Comparison of ENCODE assay signal across 12 cellular contexts in genomic region chr10:86648706-86649426, GRCh38. TPM values are rescaled to one million over a fixed set of nuclear protein-coding genes. Genes with fewer than 3 reads are reported as not detected.
DNase-seq lines count a peak whose midpoint lies in the region; ATAC-seq and TF ChIP-seq lines count a peak whose summit lies in the region.
"Had no signal": no experiment of that assay in that cellular context is flagged by ENCODE, and none has a peak within 500 bp of the region (broad histone marks: within the 10 kb centered on the region; RNA-seq: fewer than 3 reads in every experiment).

No MANE protein-coding gene starts in this region.

- H4K20me1 ChIP-seq in hepatocyte (ENCODE audit: insufficient read depth, poor library complexity, severe bottlenecking): no peaks in the 10 kb centered on the region
- H4K20me1 ChIP-seq: BLaER1 had no signal

- TF ChIP-seq CTCF in hepatocyte (IDR thresholded peaks at IDR 0.05; ENCODE audit: poor library complexity) (no peak), transverse colon (IDR thresholded peaks at IDR 0.05) (no peak)

- no peaks in the 10 kb centered on the region for H3K79me2 ChIP-seq in hepatocyte

- 74% methylated on average over 9 of the region's 9 CpGs for WGBS in hepatocyte (ENCODE audit: low lambda C conversion rate, missing lambda C conversion rate)
- WGBS in transverse colon (ENCODE audit: low coverage in 1 of 2), 2 donors: 0 to 43% methylated on average over 1 to 9 of the region's 9 CpGs

- H3K36me3 Mint-ChIP-seq in activated CD4-positive, alpha-beta memory T cell treated with anti-CD3 and anti-CD28 coated beads, Interleukin-2, amount 10 ng/mL, durations not matched to agents 7 days and 5 days (ENCODE audit: low read depth): no peaks in the 10 kb centered on the region
- H3K36me3 Mint-ChIP-seq: activated naive CD4-positive, alpha-beta T cell treated with anti-CD3 and anti-CD28 coated beads, Interleukin-2, amount 50 U/mL, for 24 hours had no signal

- H3K9me3 ChIP-seq in adipocyte (ENCODE audit: control insufficient read depth, low read length): no peaks in the 10 kb centered on the region
- H3K9me3 ChIP-seq in hepatocyte (ENCODE audit: low read depth): no peaks in the 10 kb centered on the region
- no peaks in the 10 kb centered on the region for H3K9me3 ChIP-seq in transverse colon
- H3K9me3 ChIP-seq: BLaER1 had no signal

- TF ChIP-seq POLR2A in transverse colon (IDR thresholded peaks at IDR 0.05): no peak

- H3K9me2 ChIP-seq in hepatocyte (replicated peaks; ENCODE audit: insufficient read depth): no peaks in the 10 kb centered on the region

- TF ChIP-seq EP300 in transverse colon (IDR thresholded peaks at IDR 0.05; ENCODE audit: low read depth): no peak

- no peak overlapping the region for H2AFZ ChIP-seq in hepatocyte

- H3K27me3 ChIP-seq in adipocyte (replicated peaks; ENCODE audit: control insufficient read depth, insufficient read depth, low read length) (peaks cover 13% of the 10 kb centered on the region), hepatocyte (no peaks in the 10 kb centered on the region), transverse colon (no peaks in the 10 kb centered on the region)
- H3K27me3 ChIP-seq: BLaER1 had no signal

- H3K27me3 Mint-ChIP-seq in activated CD4-positive, alpha-beta memory T cell treated with anti-CD3 and anti-CD28 coated beads, Interleukin-2, amount 10 ng/mL, durations not matched to agents 7 days and 5 days: no peaks in the 10 kb centered on the region
- H3K27me3 Mint-ChIP-seq: activated naive CD4-positive, alpha-beta T cell treated with anti-CD3 and anti-CD28 coated beads, Interleukin-2, amount 50 U/mL, for 24 hours had no signal

- peak; percentile 12 for DNase-seq in NCI-H748 (lab: John Stamatoyannopoulos, UW; ENCODE audit: unreplicated experiment)
- DNase-seq in NCI-H748 treated with DMSO at 0.1 percent for 48 hours (lab: John Stamatoyannopoulos, UW): no peak
- peak; percentile 91 for DNase-seq in adipocyte (ENCODE audit: low read depth)
- DNase-seq in hepatocyte (ENCODE audit: low spot score): peak; percentile 78
- DNase-seq in transverse colon: peak; percentile 65
- DNase-seq in activated CD4-positive, alpha-beta memory T cell treated with anti-CD3 and anti-CD28 coated beads, Interleukin-2, amount 10 ng/mL, durations not matched to agents 7 days and 5 days: no peak
- DNase-seq in KBM-7: no peak
- DNase-seq: NCI-H2081 treated with DMSO at 0.1 percent for 48 hours had no signal

- ATAC-seq in GM21367 (IDR thresholded peaks at IDR 0.05; ENCODE audit: unreplicated experiment): no peak

- H3K9me3 Mint-ChIP-seq in activated CD4-positive, alpha-beta memory T cell treated with anti-CD3 and anti-CD28 coated beads, Interleukin-2, amount 10 ng/mL, durations not matched to agents 7 days and 5 days: no peaks in the 10 kb centered on the region
- H3K9me3 Mint-ChIP-seq: activated naive CD4-positive, alpha-beta T cell treated with anti-CD3 and anti-CD28 coated beads, Interleukin-2, amount 50 U/mL, for 24 hours; H9 had no signal

- no peak overlapping the region for H3K27ac ChIP-seq in hepatocyte
- peak overlapping the region in 1 of 4 donors; percentile 12 for H3K27ac ChIP-seq in transverse colon
- H3K27ac ChIP-seq: BLaER1 had no signal

- in situ Hi-C loops in transverse colon (cut with MboI; ENCODE audit: low pct_ligation_motif_present in 1 of 4, low pct_unique_long_range_greater_than_20kb in 1 of 4, low sequenced_read_pairs in 3 of 4) (no loop called here), KBM-7 (cut with MboI; ENCODE audit: low pct_unique_long_range_greater_than_20kb, low sequenced_read_pairs) (no loop called here)

- H3K27ac Mint-ChIP-seq in activated CD4-positive, alpha-beta memory T cell treated with anti-CD3 and anti-CD28 coated beads, Interleukin-2, amount 10 ng/mL, durations not matched to agents 7 days and 5 days: no peak overlapping the region
- H3K27ac Mint-ChIP-seq: activated naive CD4-positive, alpha-beta T cell treated with anti-CD3 and anti-CD28 coated beads, Interleukin-2, amount 50 U/mL, for 24 hours had no signal

- no peak overlapping the region for H3K4me3 Mint-ChIP-seq in activated CD4-positive, alpha-beta memory T cell treated with anti-CD3 and anti-CD28 coated beads, Interleukin-2, amount 10 ng/mL, durations not matched to agents 7 days and 5 days
- H3K4me3 Mint-ChIP-seq: activated naive CD4-positive, alpha-beta T cell treated with anti-CD3 and anti-CD28 coated beads, Interleukin-2, amount 50 U/mL, for 24 hours; H9 had no signal

- no peak overlapping the region for H3K4me2 ChIP-seq in hepatocyte

- H3K36me3 ChIP-seq in adipocyte (ENCODE audit: control insufficient read depth, insufficient read depth, low read length, severe bottlenecking) (no peaks in the 10 kb centered on the region), hepatocyte (replicated peaks; ENCODE audit: insufficient read depth, low read depth) (no peaks in the 10 kb centered on the region), transverse colon (no peaks in the 10 kb centered on the region)
- H3K36me3 ChIP-seq: BLaER1 had no signal

- H3K4me1 Mint-ChIP-seq in activated CD4-positive, alpha-beta memory T cell treated with anti-CD3 and anti-CD28 coated beads, Interleukin-2, amount 10 ng/mL, durations not matched to agents 7 days and 5 days: no peaks in the 10 kb centered on the region

- peaks cover 34% of the 10 kb centered on the region for H3K4me1 ChIP-seq in adipocyte (ENCODE audit: control insufficient read depth, insufficient read depth, low read length)
- peaks cover 21% of the 10 kb centered on the region for H3K4me1 ChIP-seq in hepatocyte (ENCODE audit: insufficient read depth)
- peaks cover 7 to 16% (median 11%) of the 10 kb centered on the region in 4 donors for H3K4me1 ChIP-seq in transverse colon

- CTCF ChIA-PET in activated CD4-positive, alpha-beta memory T cell treated with anti-CD3 and anti-CD28 coated beads, Interleukin-2, amount 10 ng/mL, durations not matched to agents 7 days and 5 days (lab: Charles Lee): no interaction called here

- peak overlapping the region; percentile 29 for H3K9ac ChIP-seq in adipocyte (ENCODE audit: low read length)
- H3K9ac ChIP-seq: BLaER1 had no signal

- POLR2A ChIA-PET in activated CD4-positive, alpha-beta memory T cell treated with anti-CD3 and anti-CD28 coated beads, Interleukin-2, amount 10 ng/mL, durations not matched to agents 7 days and 5 days (lab: Charles Lee): interaction anchor here (1.2 kb wide), 1 partner anchor 41 kb away, joined by 3 read pairs; no protein-coding TSS in a partner anchor

- no peak overlapping the region for H3K4me3 ChIP-seq in adipocyte (ENCODE audit: low read length)
- H3K4me3 ChIP-seq in hepatocyte: no peak overlapping the region
- no peak overlapping the region for H3K4me3 ChIP-seq in transverse colon
- H3K4me3 ChIP-seq: BLaER1 had no signal

- intact Hi-C loops in transverse colon (cut with DNase I; ENCODE audit: low total_unique reads): no loop called here

RNA-seq across cellular contexts. Expression of gene OPN4, which starts 5.5 kb away (rescaled TPM):
- total RNA-seq in hepatocyte (not detected in 2 replicates), transverse colon (1 to 10 TPM in 1 of 4 donors, not detected in 3; 1.5 TPM)
- not detected in 2 replicates for polyA plus RNA-seq in hepatocyte
- not detected for total RNA-seq in activated CD4-positive, alpha-beta memory T cell treated with anti-CD3 and anti-CD28 coated beads, Interleukin-2, amount 10 ng/mL, durations not matched to agents 7 days and 5 days
- total RNA-seq: H9 had no signal

RNA-seq across cellular contexts. Expression of gene LDB3, which starts 19.4 kb away (rescaled TPM):
- total RNA-seq in hepatocyte: 0.12 TPM in 1 of 2 replicates, not detected in the other
- polyA plus RNA-seq in hepatocyte: 0.31 and 0.43 TPM in 2 replicates
- total RNA-seq in transverse colon: 10 to 100 TPM in 1 of 4 donors, 1 to 10 TPM in 3; 2.2 to 32.5 (median 2.9) TPM
- total RNA-seq in activated CD4-positive, alpha-beta memory T cell treated with anti-CD3 and anti-CD28 coated beads, Interleukin-2, amount 10 ng/mL, durations not matched to agents 7 days and 5 days: under 1 TPM; 0.05 to 0.10 TPM

Comparison
In these comparisons a context has a peak if more than half of its experiments do, and no peak if none do; other contexts are left out.
1. DNase-seq: peak in NCI-H748 (single experiment), adipocyte (single experiment), hepatocyte (single experiment) and transverse colon (single experiment); none in NCI-H748 treated with DMSO at 0.1 percent for 48 hours (single experiment), activated CD4-positive, alpha-beta memory T cell treated with anti-CD3 and anti-CD28 coated beads, Interleukin-2, amount 10 ng/mL, durations not matched to agents 7 days and 5 days (single experiment) and KBM-7 (single experiment).